Comparison of ENCODE assay signal across 8 cellular contexts in genomic region chr11:72781313-72782080, GRCh38. TPM values are rescaled to one million over a fixed set of nuclear protein-coding genes. Genes with fewer than 3 reads are reported as not detected.
DNase-seq lines count a peak whose midpoint lies in the region; ATAC-seq lines count a peak whose summit lies in the region.

No MANE protein-coding gene starts in this region.

- H3K9me2 ChIP-seq in Karpas-422 (replicated peaks; ENCODE audit: insufficient read depth, low read length) = no peaks in the 10 kb centered on the region

- H3K9me3 ChIP-seq in Karpas-422 (ENCODE audit: low read length) = no peaks in the 10 kb centered on the region
- H3K9me3 ChIP-seq in stomach smooth muscle (ENCODE audit: control insufficient read depth in 2 of 2, low read length in 2 of 2) = no peaks in the 10 kb centered on the region

- H3K27me3 ChIP-seq in Karpas-422 (ENCODE audit: low read length) (no peaks in the 10 kb centered on the region), stomach smooth muscle (ENCODE audit: control insufficient read depth in 1 of 2, insufficient read depth in 2 of 2, low read length in 2 of 2) (no peaks in the 10 kb centered on the region)

- H3K4me2 ChIP-seq in Karpas-422 (ENCODE audit: low read depth, low read length, poor library complexity, severe bottlenecking) = peak overlapping the region; percentile 42

- H3K4me3 ChIP-seq in GM08714 (ENCODE audit: low read length) = peak overlapping the region; percentile 27; the same call in 1 of the 2 replicates
- H3K4me3 ChIP-seq in Karpas-422 (ENCODE audit: low read length) = peak overlapping the region; percentile 44; the same call in 1 of the 2 replicates
- H3K4me3 ChIP-seq in stomach smooth muscle (ENCODE audit: low read length in 2 of 2) = peak overlapping the region; percentile 45 to 75

- DNase-seq in Karpas-422 (no peak), naive B cell (peak; percentile 55), GM19240 (ENCODE audit: insufficient read length, low spot score) (no peak)
- DNase-seq in activated CD8-positive, alpha-beta memory T cell treated with anti-CD3 and anti-CD28 coated beads for 1 hour (ENCODE audit: extremely low read depth in 1 of 2, low read depth in 1 of 2) = peak; percentile 10 to 46
- peak; percentile 42 to 57 (median 55) for DNase-seq in effector memory CD8-positive, alpha-beta T cell

- no peak overlapping the region for H2AFZ ChIP-seq in Karpas-422 (ENCODE audit: low read length)

- H3K36me3 Mint-ChIP-seq in effector memory CD8-positive, alpha-beta T cell (ENCODE audit: insufficient read depth) = peaks cover 2% of the 10 kb centered on the region
- H3K36me3 Mint-ChIP-seq in naive B cell = no peaks in the 10 kb centered on the region

- no peaks in the 10 kb centered on the region for H3K27me3 Mint-ChIP-seq in effector memory CD8-positive, alpha-beta T cell
- no peaks in the 10 kb centered on the region for H3K27me3 Mint-ChIP-seq in naive B cell

- H3K4me1 Mint-ChIP-seq in effector memory CD8-positive, alpha-beta T cell (ENCODE audit: low read depth in 2 of 2) = peaks cover 23 to 32% of the 10 kb centered on the region in 2 donors
- peaks cover 24 to 68% (median 50%) of the 10 kb centered on the region in 3 donors for H3K4me1 Mint-ChIP-seq in naive B cell

- H3K27ac ChIP-seq in Karpas-422 (ENCODE audit: low read length) (no peak overlapping the region), stomach smooth muscle (ENCODE audit: low read length) (no peak overlapping the region)

- H3K4me1 ChIP-seq in Karpas-422 (ENCODE audit: low read length) = peaks cover 3% of the 10 kb centered on the region; the same call in 1 of the 2 replicates
- H3K4me1 ChIP-seq in stomach smooth muscle (ENCODE audit: control insufficient read depth, insufficient read depth, low read length) = peaks cover 22% of the 10 kb centered on the region

- no peaks in the 10 kb centered on the region for H3K9me3 Mint-ChIP-seq in effector memory CD8-positive, alpha-beta T cell
- no peaks in the 10 kb centered on the region for H3K9me3 Mint-ChIP-seq in naive B cell

- ATAC-seq in effector memory CD8-positive, alpha-beta T cell (replicated peaks) = peak; percentile 87
- ATAC-seq in naive B cell (ENCODE audit: low read depth in 2 of 2) = peak; percentile 82 to 84
- no peak for ATAC-seq in GM21526 (IDR thresholded peaks at IDR 0.05; ENCODE audit: low FRiP score, unreplicated experiment)

- peak overlapping the region; percentile 72 to 82 for H3K4me3 Mint-ChIP-seq in effector memory CD8-positive, alpha-beta T cell
- H3K4me3 Mint-ChIP-seq in naive B cell = peak overlapping the region; percentile 80 to 91 (median 85)

- peak overlapping the region; percentile 41 to 87 for H3K27ac Mint-ChIP-seq in effector memory CD8-positive, alpha-beta T cell
- H3K27ac Mint-ChIP-seq in naive B cell = peak overlapping the region in 5 of 6 donors; percentile 72 to 97 (median 75)

- H3K79me2 ChIP-seq in Karpas-422 (ENCODE audit: low read length) = no peaks in the 10 kb centered on the region

- no peak overlapping the region for H3K9ac ChIP-seq in Karpas-422 (ENCODE audit: low read length)
- H3K9ac ChIP-seq in stomach smooth muscle (ENCODE audit: low read length in 2 of 2) = peak overlapping the region; percentile 53 to 60

- H3K36me3 ChIP-seq in Karpas-422 (ENCODE audit: insufficient read depth, low read length) = no peaks in the 10 kb centered on the region
- no peaks in the 10 kb centered on the region for H3K36me3 ChIP-seq in stomach smooth muscle (ENCODE audit: control insufficient read depth in 2 of 2, insufficient read depth in 2 of 2, low read length in 2 of 2)

- H4K20me1 ChIP-seq in Karpas-422 (ENCODE audit: insufficient read depth, low read depth, low read length) = no peaks in the 10 kb centered on the region

RNA-seq across cellular contexts. Expression of gene STARD10, which starts 12.3 kb away (rescaled TPM):
- total RNA-seq in Karpas-422 (2014; rRNA removed; shearing (Covaris generic); ENCODE audit: low replicate concordance) = 4.3 and 4.7 TPM in 2 replicates
- polyA plus RNA-seq in naive B cell (ENCODE audit: low read depth in 6 of 6) = 10 to 100 TPM; 24.3 to 39.2 (median 30.7) TPM

RNA-seq across cellular contexts. Expression of gene ARAP1, which starts 29.3 kb away (rescaled TPM):
- total RNA-seq in Karpas-422 (2014; rRNA removed; shearing (Covaris generic); ENCODE audit: low replicate concordance) = 76.1 and 103 TPM in 2 replicates
- polyA plus RNA-seq in naive B cell (ENCODE audit: low read depth in 6 of 6) = 10 to 100 TPM in 5 of 6 donors, 1 to 10 TPM in 1; 3.3 to 30.2 (median 14.0) TPM

RNA-seq across cellular contexts. Expression of gene ATG16L2, which starts 32.7 kb away (rescaled TPM):
- total RNA-seq in Karpas-422 (2014; rRNA removed; shearing (Covaris generic); ENCODE audit: low replicate concordance) = 14.8 and 20.2 TPM in 2 replicates
- 10 to 100 TPM; 19.1 to 35.5 (median 21.3) TPM for polyA plus RNA-seq in naive B cell (ENCODE audit: low read depth in 6 of 6)

Comparison
In these comparisons a context has a peak if more than half of its experiments do, and no peak if none do; other contexts are left out.
1. DNase-seq: peak in activated CD8-positive, alpha-beta memory T cell treated with anti-CD3 and anti-CD28 coated beads for 1 hour (2 of 2), effector memory CD8-positive, alpha-beta T cell (3 of 3) and naive B cell (single experiment); none in Karpas-422 (single experiment) and GM19240 (single experiment).
2. Peak in every context shown above with its lines, with median percentiles within 50 percentile points of each other: H3K4me3 ChIP-seq.